Comparison of ENCODE assay signal across 21 cellular contexts in genomic region chr1:3125078-3125477, GRCh38. TPM values are rescaled to one million over a fixed set of nuclear protein-coding genes. Genes with fewer than 3 reads are reported as not detected.
DNase-seq lines count a peak whose midpoint lies in the region; TF ChIP-seq lines count a peak whose summit lies in the region.
"Had no signal": no experiment of that assay in that cellular context is flagged by ENCODE, and none has a peak within 500 bp of the region (broad histone marks: within the 10 kb centered on the region; RNA-seq: fewer than 3 reads in every experiment).

No MANE protein-coding gene starts in this region.

- intact Hi-C loops in Caco-2 (cut with micrococcal nuclease; ENCODE audit: unreplicated experiment) = no loop called here

- CTCF ChIA-PET in Caco-2 (lab: Charles Lee) = no interaction called here

- H3K9me3 Mint-ChIP-seq in endodermal cell = no peaks in the 10 kb centered on the region
- H3K9me3 Mint-ChIP-seq in progenitor cell of endocrine pancreas (ENCODE audit: low read depth) = no peaks in the 10 kb centered on the region
- no peaks in the 10 kb centered on the region for H3K9me3 Mint-ChIP-seq in Caco-2 (ENCODE audit: unreplicated experiment)
- H3K9me3 Mint-ChIP-seq: CD4-positive, CD25-positive, alpha-beta regulatory T cell; IgD-negative memory B cell had no signal

- H3K27me3 ChIP-seq in endodermal cell (ENCODE audit: control insufficient read depth, insufficient read depth, low read length, poor library complexity, severe bottlenecking) = no peaks in the 10 kb centered on the region
- H3K27me3 ChIP-seq in Caco-2 (replicated peaks; ENCODE audit: control insufficient read depth, insufficient read depth, low read length) = no peaks in the 10 kb centered on the region

- H3K4me3 Mint-ChIP-seq in endodermal cell = no peak overlapping the region
- H3K4me3 Mint-ChIP-seq in progenitor cell of endocrine pancreas (ENCODE audit: low read depth) = no peak overlapping the region
- H3K4me3 Mint-ChIP-seq in Caco-2 (ENCODE audit: unreplicated experiment) = no peak overlapping the region
- H3K4me3 Mint-ChIP-seq: CD4-positive, CD25-positive, alpha-beta regulatory T cell; IgD-negative memory B cell had no signal

- peak overlapping the region; percentile 60 for H3K27ac ChIP-seq in endodermal cell (ENCODE audit: low read depth, low read length)

- H3K9me3 ChIP-seq in endodermal cell (ENCODE audit: control insufficient read depth, low read length) = no peaks in the 10 kb centered on the region
- H3K9me3 ChIP-seq in Caco-2 = no peaks in the 10 kb centered on the region

- POLR2A ChIA-PET in Caco-2 (lab: Charles Lee) = no interaction called here

- H3K27me3 Mint-ChIP-seq in endodermal cell (ENCODE audit: insufficient read depth) (peaks cover 14% of the 10 kb centered on the region), progenitor cell of endocrine pancreas (no peaks in the 10 kb centered on the region), Caco-2 (ENCODE audit: insufficient read depth, unreplicated experiment) (no peaks in the 10 kb centered on the region)
- H3K27me3 Mint-ChIP-seq: CD4-positive, CD25-positive, alpha-beta regulatory T cell had no signal

- no TSS peak for BruUV-seq in Caco-2 (replicated peaks; lab: Mats Ljungman, UMichigan)

- no peak overlapping the region for H3K27ac Mint-ChIP-seq in endodermal cell
- H3K27ac Mint-ChIP-seq in progenitor cell of endocrine pancreas = peak overlapping the region; percentile 37
- H3K27ac Mint-ChIP-seq in Caco-2 (ENCODE audit: unreplicated experiment) = no peak overlapping the region
- H3K27ac Mint-ChIP-seq: CD4-positive, CD25-positive, alpha-beta regulatory T cell; IgD-negative memory B cell had no signal

- H3K4me1 Mint-ChIP-seq in endodermal cell (peaks cover 34% of the 10 kb centered on the region), progenitor cell of endocrine pancreas (ENCODE audit: low read depth) (peaks cover 53% of the 10 kb centered on the region), Caco-2 (ENCODE audit: low read depth, unreplicated experiment) (no peaks in the 10 kb centered on the region)
- H3K4me1 Mint-ChIP-seq: CD4-positive, CD25-positive, alpha-beta regulatory T cell; IgD-negative memory B cell had no signal

- H3K4me1 ChIP-seq in endodermal cell (ENCODE audit: control insufficient read depth, insufficient read depth, low read length) (peaks cover 18% of the 10 kb centered on the region), Caco-2 (no peaks in the 10 kb centered on the region)

- H3K9ac ChIP-seq in endodermal cell (ENCODE audit: extremely low read depth, low read length, poor library complexity, severe bottlenecking) = no peak overlapping the region

- 90 to 94% methylated on average over 7 to 15 of the region's 15 CpGs for WGBS in endodermal cell (ENCODE audit: insufficient coverage in 1 of 2, insufficient read length in 1 of 2), 2 experiments

- H3K36me3 ChIP-seq in endodermal cell (ENCODE audit: control insufficient read depth, insufficient read depth, low read length) = no peaks in the 10 kb centered on the region
- H3K36me3 ChIP-seq in Caco-2 (ENCODE audit: control insufficient read depth, insufficient read depth, low read length) = no peaks in the 10 kb centered on the region

- H3K4me3 ChIP-seq in astrocyte of the spinal cord (ENCODE audit: low read depth, low read length) (no peak overlapping the region), endodermal cell (ENCODE audit: low read length) (no peak overlapping the region), Caco-2 (ENCODE audit: low read depth, low read length) (no peak overlapping the region)
- H3K4me3 ChIP-seq: GM12878 had no signal

- peak; percentile 54 for DNase-seq in astrocyte of the spinal cord (ENCODE audit: low read depth, low spot score)
- DNase-seq in endodermal cell = no peak
- no peak for DNase-seq in progenitor cell of endocrine pancreas (ENCODE audit: low spot score, unreplicated experiment)
- DNase-seq in COLO829 (ENCODE audit: low spot score) = no peak
- DNase-seq in Caco-2 = no peak
- no peak for DNase-seq in cerebellar nuclear complex (lab: John Stamatoyannopoulos, UW)
- no peak for DNase-seq in central memory CD4-positive, alpha-beta T cell
- DNase-seq: CD4-positive, CD25-positive, alpha-beta regulatory T cell; COR-L47; DMS 273 treated with DMSO at 0.1 percent for 48 hours; DMS79 treated with DMSO at 0.1 percent for 48 hours; H7; MV-4-11; NCI-H1694; NCI-H2081 treated with DMSO at 0.1 percent for 48 hours; NCI-H2171 treated with DMSO at 0.1 percent for 48 hours; NCI-H446; NCI-H526; Right ventricle myocardium superior had no signal

- in situ Hi-C loops in astrocyte of the spinal cord (cut with HindIII; ENCODE audit: low sequenced_read_pairs) = no loop called here

- H3K36me3 Mint-ChIP-seq in endodermal cell (ENCODE audit: low read depth) (no peaks in the 10 kb centered on the region), progenitor cell of endocrine pancreas (ENCODE audit: insufficient read depth) (peaks cover 2% of the 10 kb centered on the region), Caco-2 (ENCODE audit: insufficient read depth, unreplicated experiment) (no peaks in the 10 kb centered on the region)
- H3K36me3 Mint-ChIP-seq: CD4-positive, CD25-positive, alpha-beta regulatory T cell; IgD-negative memory B cell had no signal

- TF ChIP-seq CTCF in astrocyte of the spinal cord (IDR thresholded peaks at IDR 0.05; ENCODE audit: low read depth, low read length) (no peak), endodermal cell (conservative IDR thresholded peaks at IDR 0.05) (no peak), progenitor cell of endocrine pancreas (IDR thresholded peaks at IDR 0.05; ENCODE audit: unreplicated experiment) (no peak), Caco-2 (IDR thresholded peaks at IDR 0.05; ENCODE audit: insufficient read depth in 1 of 2, low read depth in 1 of 2, low read length in 1 of 2, severe bottlenecking in 1 of 2, unreplicated experiment in 1 of 2) (no peak)

RNA-seq across cellular contexts. Expression of gene PRDM16, which starts 56.1 kb away (rescaled TPM):
- 1 to 10 TPM; 2.1 to 4.0 TPM for total RNA-seq in endodermal cell
- polyA plus RNA-seq in endodermal cell (2013, experiment 1 of 2) = 9.2 TPM
- 6.9 TPM for polyA plus RNA-seq in endodermal cell (2013, experiment 2 of 2)
- 68.7 and 69.1 TPM in 2 replicates for total RNA-seq in progenitor cell of endocrine pancreas
- 4.2 and 5.3 TPM in 2 replicates for total RNA-seq in Caco-2 (2022)
- polyA plus RNA-seq: CD4-positive, CD25-positive, alpha-beta regulatory T cell; GM12878; IgD-negative memory B cell had no signal

Comparison
In these comparisons a context has a peak if more than half of its experiments do, and no peak if none do; other contexts are left out.
1. RNA of gene PRDM16, which starts 56.1 kb away (total RNA-seq): 68.7 to 69.1 TPM in progenitor cell of endocrine pancreas; 4.2 to 5.3 TPM in Caco-2 and 2.1 to 4.0 TPM in endodermal cell; every median in the first group is over 10 times any median in the second.